Comparison of ENCODE assay signal across 1 cellular context in genomic region chr19:37317403-37318209, GRCh38.
TF ChIP-seq lines count a peak whose summit lies in the region.

No MANE protein-coding gene starts in this region.

TF ChIP-seq in HEK293, 187 proteins besides CTCF, POLR2A, EP300 and RAD21 (continued from another document and continues in another):
- TF ChIP-seq ZNF18 (tag by site-specific recombination; IDR thresholded peaks at IDR 0.05), result peak; percentile 61; the same call in 1 of the 2 replicates
- TF ChIP-seq ZNF157 (tag by site-specific recombination; IDR thresholded peaks at IDR 0.05), result no peak
- TF ChIP-seq SP7 (tag by site-specific recombination; IDR thresholded peaks at IDR 0.05), result peak; percentile 66; the same call in 1 of the 2 replicates
- no peak for TF ChIP-seq ZNF426 (tag by site-specific recombination; IDR thresholded peaks at IDR 0.05)
- no peak for TF ChIP-seq ZNF513 (tag by site-specific recombination; IDR thresholded peaks at IDR 0.05)
- TF ChIP-seq ZNF48 (tag by site-specific recombination; IDR thresholded peaks at IDR 0.05), result no peak
- TF ChIP-seq EGR2 (tag by site-specific recombination; IDR thresholded peaks at IDR 0.05; ENCODE audit: low read depth), result peak; percentile 65
- no peak for TF ChIP-seq ZNF645 (tag by site-specific recombination; IDR thresholded peaks at IDR 0.05)
- TF ChIP-seq ZNF146 (tag by site-specific recombination; IDR thresholded peaks at IDR 0.05), result 0 out of 2 replicates have a peak, but pooled peaks have one; percentile 35
- peak; percentile 75 for TF ChIP-seq ZBTB21 (tag by site-specific recombination; IDR thresholded peaks at IDR 0.05)
- peak; percentile 20; the same call in 1 of the 2 replicates for TF ChIP-seq ZFP69B (tag by site-specific recombination; IDR thresholded peaks at IDR 0.05)
- peak; percentile 90 for TF ChIP-seq ZNF501 (tag by site-specific recombination; IDR thresholded peaks at IDR 0.05)
- TF ChIP-seq, protein P1, sequence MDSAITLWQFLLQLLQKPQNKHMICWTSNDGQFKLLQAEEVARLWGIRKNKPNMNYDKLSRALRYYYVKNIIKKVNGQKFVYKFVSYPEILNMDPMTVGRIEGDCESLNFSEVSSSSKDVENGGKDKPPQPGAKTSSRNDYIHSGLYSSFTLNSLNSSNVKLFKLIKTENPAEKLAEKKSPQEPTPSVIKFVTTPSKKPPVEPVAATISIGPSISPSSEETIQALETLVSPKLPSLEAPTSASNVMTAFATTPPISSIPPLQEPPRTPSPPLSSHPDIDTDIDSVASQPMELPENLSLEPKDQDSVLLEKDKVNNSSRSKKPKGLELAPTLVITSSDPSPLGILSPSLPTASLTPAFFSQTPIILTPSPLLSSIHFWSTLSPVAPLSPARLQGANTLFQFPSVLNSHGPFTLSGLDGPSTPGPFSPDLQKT (IDR thresholded peaks at IDR 0.05; ENCODE audit: borderline replicate concordance, low read depth, low read length), result no peak
- no peak for TF ChIP-seq OSR2 (tag by site-specific recombination; IDR thresholded peaks at IDR 0.05)
- peak; percentile 43 for TF ChIP-seq SETDB1 (IDR thresholded peaks at IDR 0.05; ENCODE audit: insufficient read length, low read length)
- TF ChIP-seq ZNF785 (tag by site-specific recombination; IDR thresholded peaks at IDR 0.05), result no peak
- TF ChIP-seq ZNF292 (tag by site-specific recombination; IDR thresholded peaks at IDR 0.05; ENCODE audit: borderline replicate concordance, low read depth), result no peak
- TF ChIP-seq ZFHX2 (tag by site-specific recombination; conservative IDR thresholded peaks at IDR 0.05), result peak; percentile 85
- TF ChIP-seq ZNF561 (tag by site-specific recombination; IDR thresholded peaks at IDR 0.05; ENCODE audit: borderline replicate concordance), result peak; percentile 43
- no peak for TF ChIP-seq ZNF585B (tag by site-specific recombination; IDR thresholded peaks at IDR 0.05)
- no peak for TF ChIP-seq GLI2 (tag by site-specific recombination; IDR thresholded peaks at IDR 0.05; ENCODE audit: borderline replicate concordance, low read depth)
- TF ChIP-seq, protein P2, sequence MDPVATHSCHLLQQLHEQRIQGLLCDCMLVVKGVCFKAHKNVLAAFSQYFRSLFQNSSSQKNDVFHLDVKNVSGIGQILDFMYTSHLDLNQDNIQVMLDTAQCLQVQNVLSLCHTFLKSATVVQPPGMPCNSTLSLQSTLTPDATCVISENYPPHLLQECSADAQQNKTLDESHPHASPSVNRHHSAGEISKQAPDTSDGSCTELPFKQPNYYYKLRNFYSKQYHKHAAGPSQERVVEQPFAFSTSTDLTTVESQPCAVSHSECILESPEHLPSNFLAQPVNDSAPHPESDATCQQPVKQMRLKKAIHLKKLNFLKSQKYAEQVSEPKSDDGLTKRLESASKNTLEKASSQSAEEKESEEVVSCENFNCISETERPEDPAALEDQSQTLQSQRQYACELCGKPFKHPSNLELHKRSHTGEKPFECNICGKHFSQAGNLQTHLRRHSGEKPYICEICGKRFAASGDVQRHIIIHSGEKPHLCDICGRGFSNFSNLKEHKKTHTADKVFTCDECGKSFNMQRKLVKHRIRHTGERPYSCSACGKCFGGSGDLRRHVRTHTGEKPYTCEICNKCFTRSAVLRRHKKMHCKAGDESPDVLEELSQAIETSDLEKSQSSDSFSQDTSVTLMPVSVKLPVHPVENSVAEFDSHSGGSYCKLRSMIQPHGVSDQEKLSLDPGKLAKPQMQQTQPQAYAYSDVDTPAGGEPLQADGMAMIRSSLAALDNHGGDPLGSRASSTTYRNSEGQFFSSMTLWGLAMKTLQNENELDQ (tag by site-specific recombination; IDR thresholded peaks at IDR 0.05; ENCODE audit: low read depth), result no peak
- TF ChIP-seq ZNF394 (tag by site-specific recombination; IDR thresholded peaks at IDR 0.05; ENCODE audit: borderline replicate concordance), result no peak
- no peak for TF ChIP-seq ZNF248 (tag by site-specific recombination; IDR thresholded peaks at IDR 0.05)
- no peak for TF ChIP-seq ZNF112 (tag by site-specific recombination; IDR thresholded peaks at IDR 0.05)
- TF ChIP-seq ZNF274 (IDR thresholded peaks at IDR 0.05; ENCODE audit: low read length), result no peak
- no peak for TF ChIP-seq ZNF274 (tag by site-specific recombination; IDR thresholded peaks at IDR 0.05; ENCODE audit: borderline replicate concordance)
- no peak for TF ChIP-seq ZNF140 (tag by site-specific recombination; IDR thresholded peaks at IDR 0.05)
- TF ChIP-seq, protein P3, sequence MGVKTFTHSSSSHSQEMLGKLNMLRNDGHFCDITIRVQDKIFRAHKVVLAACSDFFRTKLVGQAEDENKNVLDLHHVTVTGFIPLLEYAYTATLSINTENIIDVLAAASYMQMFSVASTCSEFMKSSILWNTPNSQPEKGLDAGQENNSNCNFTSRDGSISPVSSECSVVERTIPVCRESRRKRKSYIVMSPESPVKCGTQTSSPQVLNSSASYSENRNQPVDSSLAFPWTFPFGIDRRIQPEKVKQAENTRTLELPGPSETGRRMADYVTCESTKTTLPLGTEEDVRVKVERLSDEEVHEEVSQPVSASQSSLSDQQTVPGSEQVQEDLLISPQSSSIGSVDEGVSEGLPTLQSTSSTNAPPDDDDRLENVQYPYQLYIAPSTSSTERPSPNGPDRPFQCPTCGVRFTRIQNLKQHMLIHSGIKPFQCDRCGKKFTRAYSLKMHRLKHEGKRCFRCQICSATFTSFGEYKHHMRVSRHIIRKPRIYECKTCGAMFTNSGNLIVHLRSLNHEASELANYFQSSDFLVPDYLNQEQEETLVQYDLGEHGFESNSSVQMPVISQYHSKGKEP (tag by site-specific recombination; IDR thresholded peaks at IDR 0.05), result peak; percentile 93
- peak; percentile 31; the same call in 1 of the 2 replicates for TF ChIP-seq ZNF76 (tag by site-specific recombination; IDR thresholded peaks at IDR 0.05; ENCODE audit: borderline replicate concordance, low read depth)
- no peak for TF ChIP-seq ZFP3 (tag by site-specific recombination; IDR thresholded peaks at IDR 0.05; ENCODE audit: low read depth)
- TF ChIP-seq TRIM28 (IDR thresholded peaks at IDR 0.05; ENCODE audit: borderline replicate concordance, low read length), result no peak; the same call in 1 of the 2 replicates
- no peak for TF ChIP-seq KLF1 (tag by site-specific recombination; IDR thresholded peaks at IDR 0.05)
- TF ChIP-seq ZNF670 (tag by site-specific recombination; IDR thresholded peaks at IDR 0.05; ENCODE audit: low read depth), result no peak
- TF ChIP-seq, protein P4, sequence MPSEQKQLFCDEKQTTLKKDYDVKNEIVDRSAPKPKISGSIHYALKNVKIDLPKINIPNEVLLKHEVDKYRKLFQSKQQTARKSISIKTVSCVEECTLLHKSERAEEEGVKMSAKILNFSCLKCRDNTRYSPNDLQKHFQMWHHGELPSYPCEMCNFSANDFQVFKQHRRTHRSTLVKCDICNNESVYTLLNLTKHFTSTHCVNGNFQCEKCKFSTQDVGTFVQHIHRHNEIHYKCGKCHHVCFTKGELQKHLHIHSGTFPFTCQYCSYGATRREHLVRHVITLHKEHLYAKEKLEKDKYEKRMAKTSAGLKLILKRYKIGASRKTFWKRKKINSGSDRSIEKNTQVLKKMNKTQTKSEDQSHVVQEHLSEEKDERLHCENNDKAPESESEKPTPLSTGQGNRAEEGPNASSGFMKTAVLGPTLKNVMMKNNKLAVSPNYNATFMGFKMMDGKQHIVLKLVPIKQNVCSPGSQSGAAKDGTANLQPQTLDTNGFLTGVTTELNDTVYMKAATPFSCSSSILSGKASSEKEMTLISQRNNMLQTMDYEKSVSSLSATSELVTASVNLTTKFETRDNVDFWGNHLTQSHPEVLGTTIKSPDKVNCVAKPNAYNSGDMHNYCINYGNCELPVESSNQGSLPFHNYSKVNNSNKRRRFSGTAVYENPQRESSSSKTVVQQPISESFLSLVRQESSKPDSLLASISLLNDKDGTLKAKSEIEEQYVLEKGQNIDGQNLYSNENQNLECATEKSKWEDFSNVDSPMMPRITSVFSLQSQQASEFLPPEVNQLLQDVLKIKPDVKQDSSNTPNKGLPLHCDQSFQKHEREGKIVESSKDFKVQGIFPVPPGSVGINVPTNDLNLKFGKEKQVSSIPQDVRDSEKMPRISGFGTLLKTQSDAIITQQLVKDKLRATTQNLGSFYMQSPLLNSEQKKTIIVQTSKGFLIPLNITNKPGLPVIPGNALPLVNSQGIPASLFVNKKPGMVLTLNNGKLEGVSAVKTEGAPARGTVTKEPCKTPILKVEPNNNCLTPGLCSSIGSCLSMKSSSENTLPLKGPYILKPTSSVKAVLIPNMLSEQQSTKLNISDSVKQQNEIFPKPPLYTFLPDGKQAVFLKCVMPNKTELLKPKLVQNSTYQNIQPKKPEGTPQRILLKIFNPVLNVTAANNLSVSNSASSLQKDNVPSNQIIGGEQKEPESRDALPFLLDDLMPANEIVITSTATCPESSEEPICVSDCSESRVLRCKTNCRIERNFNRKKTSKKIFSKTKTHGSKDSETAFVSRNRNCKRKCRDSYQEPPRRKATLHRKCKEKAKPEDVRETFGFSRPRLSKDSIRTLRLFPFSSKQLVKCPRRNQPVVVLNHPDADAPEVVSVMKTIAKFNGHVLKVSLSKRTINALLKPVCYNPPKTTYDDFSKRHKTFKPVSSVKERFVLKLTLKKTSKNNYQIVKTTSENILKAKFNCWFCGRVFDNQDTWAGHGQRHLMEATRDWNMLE (tag by site-specific recombination; conservative IDR thresholded peaks at IDR 0.05; ENCODE audit: low read depth), result peak; percentile 92
- TF ChIP-seq ZFP37 (tag by site-specific recombination; IDR thresholded peaks at IDR 0.05), result peak; percentile 89
- TF ChIP-seq, protein P5, sequence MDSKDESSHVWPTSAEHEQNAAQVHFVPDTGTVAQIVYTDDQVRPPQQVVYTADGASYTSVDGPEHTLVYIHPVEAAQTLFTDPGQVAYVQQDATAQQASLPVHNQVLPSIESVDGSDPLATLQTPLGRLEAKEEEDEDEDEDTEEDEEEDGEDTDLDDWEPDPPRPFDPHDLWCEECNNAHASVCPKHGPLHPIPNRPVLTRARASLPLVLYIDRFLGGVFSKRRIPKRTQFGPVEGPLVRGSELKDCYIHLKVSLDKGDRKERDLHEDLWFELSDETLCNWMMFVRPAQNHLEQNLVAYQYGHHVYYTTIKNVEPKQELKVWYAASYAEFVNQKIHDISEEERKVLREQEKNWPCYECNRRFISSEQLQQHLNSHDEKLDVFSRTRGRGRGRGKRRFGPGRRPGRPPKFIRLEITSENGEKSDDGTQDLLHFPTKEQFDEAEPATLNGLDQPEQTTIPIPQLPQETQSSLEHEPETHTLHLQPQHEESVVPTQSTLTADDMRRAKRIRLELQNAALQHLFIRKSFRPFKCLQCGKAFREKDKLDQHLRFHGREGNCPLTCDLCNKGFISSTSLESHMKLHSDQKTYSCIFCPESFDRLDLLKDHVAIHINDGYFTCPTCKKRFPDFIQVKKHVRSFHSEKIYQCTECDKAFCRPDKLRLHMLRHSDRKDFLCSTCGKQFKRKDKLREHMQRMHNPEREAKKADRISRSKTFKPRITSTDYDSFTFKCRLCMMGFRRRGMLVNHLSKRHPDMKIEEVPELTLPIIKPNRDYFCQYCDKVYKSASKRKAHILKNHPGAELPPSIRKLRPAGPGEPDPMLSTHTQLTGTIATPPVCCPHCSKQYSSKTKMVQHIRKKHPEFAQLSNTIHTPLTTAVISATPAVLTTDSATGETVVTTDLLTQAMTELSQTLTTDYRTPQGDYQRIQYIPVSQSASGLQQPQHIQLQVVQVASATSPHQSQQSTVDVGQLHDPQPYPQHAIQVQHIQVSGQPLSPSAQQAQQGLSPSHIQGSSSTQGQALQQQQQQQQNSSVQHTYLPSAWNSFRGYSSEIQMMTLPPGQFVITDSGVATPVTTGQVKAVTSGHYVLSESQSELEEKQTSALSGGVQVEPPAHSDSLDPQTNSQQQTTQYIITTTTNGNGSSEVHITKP (tag by site-specific recombination; IDR thresholded peaks at IDR 0.05), result peak; percentile 60; the same call in 1 of the 2 replicates
- peak; percentile 74 for TF ChIP-seq ZNF660 (tag by site-specific recombination; IDR thresholded peaks at IDR 0.05)
- TF ChIP-seq ZEB2 (tag by site-specific recombination; IDR thresholded peaks at IDR 0.05), result 0 out of 2 replicates have a peak, but pooled peaks have one; percentile 53
- TF ChIP-seq ZNF571 (tag by site-specific recombination; IDR thresholded peaks at IDR 0.05), result no peak
- TF ChIP-seq, protein P6, sequence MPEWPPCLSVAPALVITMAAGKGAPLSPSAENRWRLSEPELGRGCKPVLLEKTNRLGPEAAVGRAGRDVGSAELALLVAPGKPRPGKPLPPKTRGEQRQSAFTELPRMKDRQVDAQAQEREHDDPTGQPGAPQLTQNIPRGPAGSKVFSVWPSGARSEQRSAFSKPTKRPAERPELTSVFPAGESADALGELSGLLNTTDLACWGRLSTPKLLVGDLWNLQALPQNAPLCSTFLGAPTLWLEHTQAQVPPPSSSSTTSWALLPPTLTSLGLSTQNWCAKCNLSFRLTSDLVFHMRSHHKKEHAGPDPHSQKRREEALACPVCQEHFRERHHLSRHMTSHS (tag by site-specific recombination; IDR thresholded peaks at IDR 0.05), result no peak
- peak; percentile 100 for TF ChIP-seq SP2 (tag by site-specific recombination; IDR thresholded peaks at IDR 0.05)
- TF ChIP-seq YY2 (tag by site-specific recombination; IDR thresholded peaks at IDR 0.05), result peak; percentile 77
